ENCODE assay signal across 22 cellular contexts in genomic region chr2:159148891-159149290, GRCh38.
"Had no signal": no experiment of that assay in that cellular context is flagged by ENCODE, and none has a peak within 500 bp of the region (broad histone marks: within the 10 kb centered on the region; RNA-seq: fewer than 3 reads in every experiment).

No MANE protein-coding gene starts in this region.

- H3K36me3 ChIP-seq: left lung, pancreas, upper lobe of right lung had no signal

- H3K4me3 ChIP-seq: adrenal gland, ascending aorta, left lung, pancreas, sigmoid colon, spleen, thyroid gland, upper lobe of right lung had no signal

- H3K9me3 Mint-ChIP-seq: activated T-cell treated with anti-CD3 and anti-CD28 coated beads, Interleukin-2, amount 50 U/mL, for 24 hours; activated T-helper 17 cell treated with anti-CD3 and anti-CD28 coated beads, Interleukin-2, amount 50 U/mL, for 72 hours; central memory CD8-positive, alpha-beta T cell; nephron had no signal

- H3K27me3 Mint-ChIP-seq: central memory CD8-positive, alpha-beta T cell had no signal

- ATAC-seq: activated T-helper 17 cell treated with anti-CD3 and anti-CD28 coated beads, Interleukin-2, amount 50 U/mL, for 72 hours; left lung; pancreas; upper lobe of right lung had no signal

- H3K27ac ChIP-seq: adrenal gland, ascending aorta, brain microvascular endothelial cell, epithelial cell of prostate, left lung, sigmoid colon, spleen, thyroid gland, upper lobe of right lung had no signal

- H3K27ac Mint-ChIP-seq: activated naive CD8-positive, alpha-beta T cell; activated T-cell treated with anti-CD3 and anti-CD28 coated beads, Interleukin-2, amount 50 U/mL, for 24 hours; activated T-helper 17 cell treated with anti-CD3 and anti-CD28 coated beads, Interleukin-2, amount 50 U/mL, for 72 hours had no signal

- H3K27me3 ChIP-seq: adrenal gland, ascending aorta, brain microvascular endothelial cell, left lung, pancreas, sigmoid colon, thyroid gland, upper lobe of right lung had no signal

- H3K4me3 Mint-ChIP-seq: activated naive CD8-positive, alpha-beta T cell; activated T-cell treated with anti-CD3 and anti-CD28 coated beads, Interleukin-2, amount 50 U/mL, for 24 hours; activated T-helper 17 cell treated with anti-CD3 and anti-CD28 coated beads, Interleukin-2, amount 50 U/mL, for 72 hours; central memory CD8-positive, alpha-beta T cell; nephron had no signal

- DNase-seq: activated CD4-positive, alpha-beta T cell treated with anti-CD3 and anti-CD28 coated beads for 1 hour; activated CD4-positive, alpha-beta T cell treated with anti-CD3 and anti-CD28 coated beads, Interleukin-2, amount 50 U/mL, for 1 hour; activated naive CD4-positive, alpha-beta T cell; activated T-cell treated with anti-CD3 and anti-CD28 coated beads, Interleukin-2, amount 50 U/mL, for 24 hours; adrenal gland; brain microvascular endothelial cell; kidney; left lung; pancreas; sigmoid colon; spleen; stimulated activated CD4-positive, alpha-beta T cell treated with anti-CD3 and anti-CD28 coated beads, Interleukin-4, amount 100 ng/mL, for 1 hour; stimulated activated naive CD4-positive, alpha-beta T cell treated with Interleukin-2 at 50 U/mL for 16 hours; T-helper 9 cell; thyroid gland; upper lobe of right lung had no signal

- H3K9me3 ChIP-seq: adrenal gland, ascending aorta, left lung, pancreas, sigmoid colon, spleen, thyroid gland, upper lobe of right lung had no signal

- H3K36me3 Mint-ChIP-seq: activated naive CD8-positive, alpha-beta T cell had no signal
